14 cellular contexts compared by ENCODE assay signal in genomic region chr9:134373953-134374300, GRCh38. TPM values are rescaled to one million over a fixed set of nuclear protein-coding genes. Genes with fewer than 3 reads are reported as not detected.
A peak's percentile ranks its signal among the peaks of the same experiment; 100 is the strongest.
DNase-seq lines count a peak whose midpoint lies in the region; ATAC-seq, FAIRE-seq and TF ChIP-seq lines count a peak whose summit lies in the region.
"Had no signal": no experiment of that assay in that cellular context is flagged by ENCODE, and none has a peak within 500 bp of the region (broad histone marks: within the 10 kb centered on the region; RNA-seq: fewer than 3 reads in every experiment).

No MANE protein-coding gene starts in this region.

- H3K27ac ChIP-seq in heart left ventricle = peak overlapping the region in 10 of 12 donors; percentile 72 to 97 (median 82)
- no peak overlapping the region for H3K27ac ChIP-seq in H1 (ENCODE audit: low read depth, low read length)
- H3K27ac ChIP-seq in parathyroid adenoma = peak overlapping the region; percentile 96
- H3K27ac ChIP-seq in urinary bladder (ENCODE audit: low read depth) = peak overlapping the region; percentile 79

- H4K20me1 ChIP-seq in H1 (replicated peaks in 1 of 2; ENCODE audit: control insufficient read depth in 1 of 2, insufficient read depth in 2 of 2, low read length in 2 of 2) = peaks cover 21 to 26% of the 10 kb centered on the region in 2 experiments

- no peaks in the 10 kb centered on the region for H3K27me3 Mint-ChIP-seq in type B pancreatic cell

- H3K56ac ChIP-seq in H1 (replicated peaks; ENCODE audit: insufficient read length, low read depth, low read length) = no peak overlapping the region

- no peak overlapping the region for H3K4me3 Mint-ChIP-seq in type B pancreatic cell
- H3K4me3 Mint-ChIP-seq: activated CD4-positive, alpha-beta T cell treated with anti-CD3 and anti-CD28 coated beads, Interleukin-2, amount 10 ng/mL, durations not matched to agents 24 days and 14 days had no signal

- H3K23me2 ChIP-seq in H1 (ENCODE audit: low read depth, low read length) = peaks cover 5% of the 10 kb centered on the region; the same call in 1 of the 2 replicates

- H3K36me3 Mint-ChIP-seq in type B pancreatic cell = no peaks in the 10 kb centered on the region

- no peaks in the 10 kb centered on the region for H3K27me3 ChIP-seq in heart left ventricle
- H3K27me3 ChIP-seq in H1 (replicated peaks in 1 of 4; ENCODE audit: control insufficient read depth in 3 of 4, extremely low read depth in 1 of 4, insufficient read depth in 3 of 4, low read length in 3 of 4) = no peaks in the 10 kb centered on the region
- no peaks in the 10 kb centered on the region for H3K27me3 ChIP-seq in parathyroid adenoma (ENCODE audit: control insufficient read depth, insufficient read depth, low read length)
- H3K27me3 ChIP-seq: Peyer's patch had no signal

- H2BK12ac ChIP-seq in H1 (ENCODE audit: low read depth, low read length) = no peak overlapping the region

- H3K9me3 ChIP-seq in heart left ventricle = no peaks in the 10 kb centered on the region
- no peaks in the 10 kb centered on the region for H3K9me3 ChIP-seq in H1 (ENCODE audit: insufficient read depth in 2 of 2, low read depth in 1 of 2, low read length in 1 of 2)
- H3K9me3 ChIP-seq in parathyroid adenoma (ENCODE audit: control insufficient read depth, low read length) = no peaks in the 10 kb centered on the region
- H3K9me3 ChIP-seq: Peyer's patch had no signal

- H3K79me1 ChIP-seq in H1 (ENCODE audit: low read depth, low read length) = peaks cover 33% of the 10 kb centered on the region

- H3K23ac ChIP-seq in H1 (ENCODE audit: insufficient read length) = no peak overlapping the region

- intact Hi-C loops in heart left ventricle (cut with DNase I) = loop anchor here in 2 of 10 donors (10.0 kb wide), 1 partner anchor 61 kb away; no protein-coding TSS in a partner anchor
- intact Hi-C loops in Right ventricle myocardium superior (cut with DNase I) = loop anchor here (5.0 to 10.0 kb wide), 2 partner anchors 47 to 61 kb away; partner anchors contain the start of gene RXRA

- DNase-seq in heart left ventricle (no peak), Right ventricle myocardium superior (no peak), H1 (ENCODE audit: low read depth in 1 of 2, low spot score in 2 of 2) (no peak), type B pancreatic cell (ENCODE audit: extremely low spot score, unreplicated experiment) (no peak), ureter (ENCODE audit: low spot score) (no peak)
- DNase-seq: 8988T; activated CD4-positive, alpha-beta T cell treated with anti-CD3 and anti-CD28 coated beads, Interleukin-2, amount 10 ng/mL, durations not matched to agents 24 days and 14 days; cortex of kidney; NCI-H1417; NCI-H446 treated with DMSO at 0.1 percent for 48 hours; Peyer's patch had no signal

- no peak overlapping the region for H3K27ac Mint-ChIP-seq in type B pancreatic cell
- H3K27ac Mint-ChIP-seq: activated CD4-positive, alpha-beta T cell treated with anti-CD3 and anti-CD28 coated beads, Interleukin-2, amount 10 ng/mL, durations not matched to agents 24 days and 14 days had no signal

- ATAC-seq in heart left ventricle (no peak), Right ventricle myocardium superior (ENCODE audit: poor library complexity) (no peak), GM21786 (IDR thresholded peaks at IDR 0.05; ENCODE audit: unreplicated experiment) (no peak)

- H3K4me3 ChIP-seq in heart left ventricle (peak overlapping the region in 1 of 12 donors; percentile 45), H1 (ENCODE audit: extremely low read depth in 1 of 4, insufficient read depth in 2 of 4, low read depth in 3 of 4, low read length in 4 of 4) (no peak overlapping the region), parathyroid adenoma (ENCODE audit: low read depth, low read length) (no peak overlapping the region), urinary bladder (ENCODE audit: low read depth, low read length) (no peak overlapping the region)

- H2BK15ac ChIP-seq in H1 (ENCODE audit: low read length) = no peak overlapping the region

- no peak overlapping the region; the same call in 1 of the 2 replicates for H2BK5ac ChIP-seq in H1 (ENCODE audit: low read depth, low read length)

- no peak overlapping the region for H3K4ac ChIP-seq in H1 (replicated peaks; ENCODE audit: insufficient read length, low read depth, low read length)

- TF ChIP-seq CTCF in heart left ventricle (IDR thresholded peaks at IDR 0.05) (no peak), H1 (IDR thresholded peaks at IDR 0.05; ENCODE audit: control extremely low read depth in 1 of 3, insufficient read depth in 1 of 3, low read depth in 1 of 3, low read length in 3 of 3) (no peak), parathyroid adenoma (IDR thresholded peaks at IDR 0.05) (no peak), type B pancreatic cell (conservative IDR thresholded peaks at IDR 0.05) (no peak)

- peaks cover 28% of the 10 kb centered on the region for H3K4me1 Mint-ChIP-seq in type B pancreatic cell (ENCODE audit: unreplicated experiment)
- H3K4me1 Mint-ChIP-seq: activated CD4-positive, alpha-beta T cell treated with anti-CD3 and anti-CD28 coated beads, Interleukin-2, amount 10 ng/mL, durations not matched to agents 24 days and 14 days had no signal

- CTCF ChIA-PET in H1 (lab: Charles Lee; ENCODE audit: partially characterized antibody) = interaction anchor here (1.5 kb wide), 1 partner anchor 9 kb away, joined by 4 read pairs; no protein-coding TSS in a partner anchor

- no peaks in the 10 kb centered on the region for H3K9me3 Mint-ChIP-seq in type B pancreatic cell
- H3K9me3 Mint-ChIP-seq: activated CD4-positive, alpha-beta T cell treated with anti-CD3 and anti-CD28 coated beads, Interleukin-2, amount 10 ng/mL, durations not matched to agents 24 days and 14 days had no signal

- H2AFZ ChIP-seq in H1 (ENCODE audit: low read length) (no peak overlapping the region), parathyroid adenoma (no peak overlapping the region)

- no peak overlapping the region for H4K5ac ChIP-seq in H1 (ENCODE audit: insufficient read length, low read depth, low read length)

- no peak for TF ChIP-seq RAD21 in H1 (IDR thresholded peaks at IDR 0.05 in 1 of 2, conservative IDR thresholded peaks at IDR 0.05 in 1 of 2; ENCODE audit: low read depth in 2 of 2, low read length in 2 of 2)

- 84 to 89% (median 87%) methylated on average over 9 to 17 of the region's 17 CpGs for WGBS in heart left ventricle, 4 donors
- 94% methylated on average over 17 of the region's 17 CpGs; no CpG with 5 or more reads in 1 of the 2 experiments for WGBS in H1 (ENCODE audit: extremely low coverage in 1 of 2, insufficient coverage in 1 of 2, insufficient read length in 1 of 2, insufficient replicate concordance in 2 of 2, low coverage in 1 of 2, low lambda C conversion rate in 2 of 2, missing lambda C conversion rate in 1 of 2), 2 experiments
- 91% methylated on average over 17 of the region's 17 CpGs for WGBS in urinary bladder

- POLR2A ChIA-PET in H1 (lab: Charles Lee; ENCODE audit: partially characterized antibody) = no interaction called here

- H3K36me3 ChIP-seq in heart left ventricle (no peaks in the 10 kb centered on the region), H1 (ENCODE audit: control insufficient read depth in 2 of 4, insufficient read depth in 4 of 4, low read length in 3 of 4) (no peaks in the 10 kb centered on the region), parathyroid adenoma (ENCODE audit: control insufficient read depth, insufficient read depth, low read length) (no peaks in the 10 kb centered on the region), urinary bladder (ENCODE audit: insufficient read depth) (no peaks in the 10 kb centered on the region)

- H4K8ac ChIP-seq in H1 (ENCODE audit: extremely low read depth, insufficient read depth, low read length) = peak overlapping the region; percentile 15; the same call in 1 of the 2 replicates

- H2BK120ac ChIP-seq in H1 (replicated peaks; ENCODE audit: low read depth, low read length) = no peak overlapping the region

- TF ChIP-seq EP300 in H1 (IDR thresholded peaks at IDR 0.05; ENCODE audit: borderline replicate concordance in 1 of 2, low read depth in 2 of 2, low read length in 2 of 2) = no peak

- no peak for FAIRE-seq in H1 (lab: Jason Lieb, UNC)

- H2AK5ac ChIP-seq in H1 (ENCODE audit: low read depth, low read length) = no peak overlapping the region

- no peak overlapping the region for H3K18ac ChIP-seq in H1 (ENCODE audit: extremely low read depth, low read length)

- TF ChIP-seq POLR2A in heart left ventricle (IDR thresholded peaks at IDR 0.05) = no peak
- TF ChIP-seq POLR2A in H1 (IDR thresholded peaks at IDR 0.05; ENCODE audit: control extremely low read depth in 1 of 2, low read depth in 2 of 2, low read length in 2 of 2) = no peak

- H3K9ac ChIP-seq in H1 (replicated peaks in 1 of 4; ENCODE audit: extremely low read depth in 1 of 4, low read depth in 3 of 4, low read length in 3 of 4) = no peak overlapping the region
- H3K9ac ChIP-seq in parathyroid adenoma = no peak overlapping the region

- H3K14ac ChIP-seq in H1 (ENCODE audit: insufficient read length) = no peak overlapping the region

- H2BK20ac ChIP-seq in H1 (ENCODE audit: low read length) = no peak overlapping the region

- no peak overlapping the region for H4K91ac ChIP-seq in H1 (replicated peaks; ENCODE audit: insufficient read length, low read length)

- H3K4me1 ChIP-seq in heart left ventricle (peaks cover 45 to 96% (median 94%) of the 10 kb centered on the region in 12 donors), H1 (replicated peaks in 1 of 4; ENCODE audit: control insufficient read depth in 3 of 4, insufficient read depth in 4 of 4, low read length in 3 of 4) (peaks cover 0 to 14% (median 8%) of the 10 kb centered on the region in 4 experiments; a peak in 6 of 7 replicates), parathyroid adenoma (peaks cover 72% of the 10 kb centered on the region), urinary bladder (ENCODE audit: insufficient read depth) (no peaks in the 10 kb centered on the region)

- H3K79me2 ChIP-seq in H1 (ENCODE audit: control insufficient read depth in 1 of 2, insufficient read depth in 2 of 2, low read length in 2 of 2) (peaks cover 0 to 42% of the 10 kb centered on the region in 2 experiments; a peak in 2 of 4 replicates), parathyroid adenoma (peaks cover 63% of the 10 kb centered on the region)

- no peak overlapping the region for H3K4me2 ChIP-seq in H1 (ENCODE audit: insufficient read depth in 1 of 2, low read depth in 2 of 2, low read length in 2 of 2)
- no peak overlapping the region for H3K4me2 ChIP-seq in parathyroid adenoma (ENCODE audit: low read length)

RNA-seq across cellular contexts. Expression of gene RXRA, which starts 47.7 kb away (rescaled TPM):
- 10 to 100 TPM; 45.5 to 87.9 (median 52.9) TPM for total RNA-seq in heart left ventricle
- 10 to 100 TPM; 54.9 to 55.8 TPM for polyA plus RNA-seq in heart left ventricle
- 89.0 TPM for total RNA-seq in Right ventricle myocardium superior
- 28.1 and 29.4 TPM in 2 replicates for total RNA-seq in H1 (2021; fragmentation: NEBNext Ultra II Directional; extraction: Animal tissue kit (Norgen Biotek cat#: 25700))
- 9.8 and 21.0 TPM in 2 replicates for polyA plus RNA-seq in H1 (2011; rRNA removed)
- polyA plus RNA-seq in H1 (2011; cell fraction: cytosol; rRNA removed) = 14.3 TPM
- polyA plus RNA-seq in H1 (2011; cell fraction: nucleus; rRNA removed) = 27.1 TPM
- polyA plus RNA-seq in H1 (2012, experiment 1 of 2) = 14.2 to 23.4 TPM (median 21.5 TPM) in 4 replicates
- 17.1 TPM for polyA plus RNA-seq in H1 (2012, experiment 2 of 2)
- 14.4 TPM for polyA plus RNA-seq in H1 (2013, experiment 1 of 2)
- 14.7 TPM for polyA plus RNA-seq in H1 (2013, experiment 2 of 2)
- 9.7 and 12.2 TPM in 2 replicates for polyA minus RNA-seq in H1 (2011; rRNA and poly(A)+ RNA removed)
- 14.5 TPM for polyA minus RNA-seq in H1 (2011; cell fraction: cytosol; rRNA and poly(A)+ RNA removed)
- polyA minus RNA-seq in H1 (2011; cell fraction: nucleus; rRNA and poly(A)+ RNA removed) = 13.4 TPM
- total RNA-seq in urinary bladder = 19.7 TPM
- 70.6 TPM for polyA plus RNA-seq in urinary bladder
- total RNA-seq in type B pancreatic cell (ENCODE audit: low replicate concordance) = 66.9 and 127 TPM in 2 replicates
- total RNA-seq in ureter = 173 TPM
